Comparison of ENCODE assay signal across 1 cellular context in genomic region chr6:31814677-31815024, GRCh38.
TF ChIP-seq lines count a peak whose summit lies in the region.

No MANE protein-coding gene starts in this region.

TF ChIP-seq in HepG2, 621 proteins besides CTCF, POLR2A, EP300 and RAD21 (continued from another document and continues in another):
- TF ChIP-seq ZNF75D (CRISPR knock-in tag; IDR thresholded peaks at IDR 0.05; ENCODE audit: borderline replicate concordance) (no peak), ZNF660 (CRISPR knock-in tag; IDR thresholded peaks at IDR 0.05; ENCODE audit: borderline replicate concordance, low read depth) (no peak), STAT6 (CRISPR knock-in tag; IDR thresholded peaks at IDR 0.05; ENCODE audit: borderline replicate concordance) (no peak), GATA4 (IDR thresholded peaks at IDR 0.05; ENCODE audit: borderline replicate concordance, low read depth) (no peak), HDAC1 (CRISPR knock-in tag; IDR thresholded peaks at IDR 0.05) (peak; percentile 43; the same call in 1 of the 2 replicates), ZNF720 (CRISPR knock-in tag; IDR thresholded peaks at IDR 0.05) (no peak), ZNF383 (CRISPR knock-in tag; IDR thresholded peaks at IDR 0.05; ENCODE audit: borderline replicate concordance) (no peak), IRF9 (CRISPR knock-in tag; IDR thresholded peaks at IDR 0.05; ENCODE audit: borderline replicate concordance) (no peak), ZNF547 (CRISPR knock-in tag; IDR thresholded peaks at IDR 0.05) (no peak), ZNF296 (CRISPR knock-in tag; conservative IDR thresholded peaks at IDR 0.05) (no peak), YEATS2 (CRISPR knock-in tag; IDR thresholded peaks at IDR 0.05; ENCODE audit: borderline replicate concordance) (no peak), SMARCE1 (IDR thresholded peaks at IDR 0.05; ENCODE audit: borderline replicate concordance) (no peak), SOX5 (CRISPR knock-in tag; IDR thresholded peaks at IDR 0.05; ENCODE audit: borderline replicate concordance) (no peak), NR2F6 (IDR thresholded peaks at IDR 0.05) (no peak), NR2F6 (CRISPR knock-in tag; IDR thresholded peaks at IDR 0.05) (no peak), HOXA3 (CRISPR knock-in tag; IDR thresholded peaks at IDR 0.05) (peak; percentile 34; the same call in 1 of the 2 replicates), KDM5A (IDR thresholded peaks at IDR 0.05; ENCODE audit: borderline replicate concordance, low read length) (no peak; the same call in 1 of the 2 replicates), RELA (CRISPR knock-in tag; IDR thresholded peaks at IDR 0.05) (no peak), POLR2AphosphoS2 (IDR thresholded peaks at IDR 0.05; ENCODE audit: low read depth, low read length) (no peak), HNRNPK (IDR thresholded peaks at IDR 0.05; ENCODE audit: low read depth, low read length, poor library complexity, severe bottlenecking) (peak; percentile 67), ZSCAN9 (CRISPR knock-in tag; IDR thresholded peaks at IDR 0.05; ENCODE audit: borderline replicate concordance) (peak; percentile 65; the same call in 1 of the 2 replicates), PRDM15 (CRISPR knock-in tag; IDR thresholded peaks at IDR 0.05) (no peak), HNF4G (IDR thresholded peaks at IDR 0.05; ENCODE audit: borderline replicate concordance, low read depth, low read length) (no peak), HNF4G (CRISPR knock-in tag; IDR thresholded peaks at IDR 0.05; ENCODE audit: borderline replicate concordance, low read depth) (no peak), ZNF335 (CRISPR knock-in tag; IDR thresholded peaks at IDR 0.05) (no peak; the same call in 1 of the 2 replicates), ZBTB49 (CRISPR knock-in tag; IDR thresholded peaks at IDR 0.05; ENCODE audit: borderline replicate concordance) (no peak), MXI1 (IDR thresholded peaks at IDR 0.05; ENCODE audit: borderline replicate concordance, low read depth, low read length) (no peak; the same call in 2 of the 3 replicates), SNRNP70 (IDR thresholded peaks at IDR 0.05; ENCODE audit: low read depth, low read length) (no peak), ZNF878 (CRISPR knock-in tag; IDR thresholded peaks at IDR 0.05) (no peak), IKZF1 (IDR thresholded peaks at IDR 0.05) (no peak), IKZF5 (CRISPR knock-in tag; IDR thresholded peaks at IDR 0.05) (no peak; the same call in 1 of the 2 replicates), SP4 (CRISPR knock-in tag; IDR thresholded peaks at IDR 0.05) (0 out of 2 replicates have a peak, but pooled peaks have one; percentile 11), ZNF703 (CRISPR knock-in tag; IDR thresholded peaks at IDR 0.05; ENCODE audit: borderline replicate concordance) (no peak), ZBTB26 (CRISPR knock-in tag; IDR thresholded peaks at IDR 0.05; ENCODE audit: borderline replicate concordance) (peak; percentile 33; the same call in 1 of the 2 replicates), NFE2 (CRISPR knock-in tag; IDR thresholded peaks at IDR 0.05) (no peak), ZNF589 (CRISPR knock-in tag; conservative IDR thresholded peaks at IDR 0.05) (no peak), ELF3 (CRISPR knock-in tag; IDR thresholded peaks at IDR 0.05) (no peak), TSC22D2 (CRISPR knock-in tag; IDR thresholded peaks at IDR 0.05; ENCODE audit: borderline replicate concordance) (no peak), ZSCAN22 (CRISPR knock-in tag; IDR thresholded peaks at IDR 0.05) (no peak), ZNF205 (CRISPR knock-in tag; IDR thresholded peaks at IDR 0.05) (no peak), KLF16 (CRISPR knock-in tag; IDR thresholded peaks at IDR 0.05) (no peak), DMAP1 (CRISPR knock-in tag; IDR thresholded peaks at IDR 0.05) (0 out of 2 replicates have a peak, but pooled peaks have one; percentile 46)
- TF ChIP-seq, protein P1, sequence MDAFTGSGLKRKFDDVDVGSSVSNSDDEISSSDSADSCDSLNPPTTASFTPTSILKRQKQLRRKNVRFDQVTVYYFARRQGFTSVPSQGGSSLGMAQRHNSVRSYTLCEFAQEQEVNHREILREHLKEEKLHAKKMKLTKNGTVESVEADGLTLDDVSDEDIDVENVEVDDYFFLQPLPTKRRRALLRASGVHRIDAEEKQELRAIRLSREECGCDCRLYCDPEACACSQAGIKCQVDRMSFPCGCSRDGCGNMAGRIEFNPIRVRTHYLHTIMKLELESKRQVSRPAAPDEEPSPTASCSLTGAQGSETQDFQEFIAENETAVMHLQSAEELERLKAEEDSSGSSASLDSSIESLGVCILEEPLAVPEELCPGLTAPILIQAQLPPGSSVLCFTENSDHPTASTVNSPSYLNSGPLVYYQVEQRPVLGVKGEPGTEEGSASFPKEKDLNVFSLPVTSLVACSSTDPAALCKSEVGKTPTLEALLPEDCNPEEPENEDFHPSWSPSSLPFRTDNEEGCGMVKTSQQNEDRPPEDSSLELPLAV (CRISPR knock-in tag; conservative IDR thresholded peaks at IDR 0.05; ENCODE audit: low read depth), result no peak
- TF ChIP-seq, protein P2, sequence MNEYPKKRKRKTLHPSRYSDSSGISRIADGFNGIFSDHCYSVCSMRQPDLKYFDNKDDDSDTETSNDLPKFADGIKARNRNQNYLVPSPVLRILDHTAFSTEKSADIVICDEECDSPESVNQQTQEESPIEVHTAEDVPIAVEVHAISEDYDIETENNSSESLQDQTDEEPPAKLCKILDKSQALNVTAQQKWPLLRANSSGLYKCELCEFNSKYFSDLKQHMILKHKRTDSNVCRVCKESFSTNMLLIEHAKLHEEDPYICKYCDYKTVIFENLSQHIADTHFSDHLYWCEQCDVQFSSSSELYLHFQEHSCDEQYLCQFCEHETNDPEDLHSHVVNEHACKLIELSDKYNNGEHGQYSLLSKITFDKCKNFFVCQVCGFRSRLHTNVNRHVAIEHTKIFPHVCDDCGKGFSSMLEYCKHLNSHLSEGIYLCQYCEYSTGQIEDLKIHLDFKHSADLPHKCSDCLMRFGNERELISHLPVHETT (CRISPR knock-in tag; conservative IDR thresholded peaks at IDR 0.05), result no peak
- TF ChIP-seq, protein P3, sequence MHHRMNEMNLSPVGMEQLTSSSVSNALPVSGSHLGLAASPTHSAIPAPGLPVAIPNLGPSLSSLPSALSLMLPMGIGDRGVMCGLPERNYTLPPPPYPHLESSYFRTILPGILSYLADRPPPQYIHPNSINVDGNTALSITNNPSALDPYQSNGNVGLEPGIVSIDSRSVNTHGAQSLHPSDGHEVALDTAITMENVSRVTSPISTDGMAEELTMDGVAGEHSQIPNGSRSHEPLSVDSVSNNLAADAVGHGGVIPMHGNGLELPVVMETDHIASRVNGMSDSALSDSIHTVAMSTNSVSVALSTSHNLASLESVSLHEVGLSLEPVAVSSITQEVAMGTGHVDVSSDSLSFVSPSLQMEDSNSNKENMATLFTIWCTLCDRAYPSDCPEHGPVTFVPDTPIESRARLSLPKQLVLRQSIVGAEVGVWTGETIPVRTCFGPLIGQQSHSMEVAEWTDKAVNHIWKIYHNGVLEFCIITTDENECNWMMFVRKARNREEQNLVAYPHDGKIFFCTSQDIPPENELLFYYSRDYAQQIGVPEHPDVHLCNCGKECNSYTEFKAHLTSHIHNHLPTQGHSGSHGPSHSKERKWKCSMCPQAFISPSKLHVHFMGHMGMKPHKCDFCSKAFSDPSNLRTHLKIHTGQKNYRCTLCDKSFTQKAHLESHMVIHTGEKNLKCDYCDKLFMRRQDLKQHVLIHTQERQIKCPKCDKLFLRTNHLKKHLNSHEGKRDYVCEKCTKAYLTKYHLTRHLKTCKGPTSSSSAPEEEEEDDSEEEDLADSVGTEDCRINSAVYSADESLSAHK (CRISPR knock-in tag; IDR thresholded peaks at IDR 0.05; ENCODE audit: borderline replicate concordance), result no peak
- TF ChIP-seq, protein P4, sequence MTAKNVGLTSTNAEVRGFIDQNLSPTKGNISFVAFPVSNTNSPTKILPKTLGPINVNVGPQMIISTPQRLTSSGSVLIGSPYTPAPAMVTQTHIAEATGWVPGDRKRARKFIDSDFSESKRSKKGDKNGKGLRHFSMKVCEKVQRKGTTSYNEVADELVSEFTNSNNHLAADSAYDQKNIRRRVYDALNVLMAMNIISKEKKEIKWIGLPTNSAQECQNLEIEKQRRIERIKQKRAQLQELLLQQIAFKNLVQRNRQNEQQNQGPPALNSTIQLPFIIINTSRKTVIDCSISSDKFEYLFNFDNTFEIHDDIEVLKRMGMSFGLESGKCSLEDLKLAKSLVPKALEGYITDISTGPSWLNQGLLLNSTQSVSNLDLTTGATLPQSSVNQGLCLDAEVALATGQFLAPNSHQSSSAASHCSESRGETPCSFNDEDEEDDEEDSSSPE (CRISPR knock-in tag; IDR thresholded peaks at IDR 0.05), result 0 out of 2 replicates have a peak, but pooled peaks have one; percentile 24
